ENCODE assay signal across 7 cellular contexts in genomic region chr18:77974329-77974728, GRCh38.
"Had no signal": no experiment of that assay in that cellular context is flagged by ENCODE, and none has a peak within 500 bp of the region (broad histone marks: within the 10 kb centered on the region; RNA-seq: fewer than 3 reads in every experiment).

No MANE protein-coding gene starts in this region.

- FAIRE-seq: HepG2, HTR-8/SVneo had no signal

- H3K36me3 Mint-ChIP-seq: IgD-negative memory B cell had no signal

- H3K27me3 Mint-ChIP-seq: IgD-negative memory B cell had no signal

- ATAC-seq: HepG2 had no signal

- H3K27ac ChIP-seq: HL-60 had no signal

- H3K27ac Mint-ChIP-seq: IgD-negative memory B cell had no signal

- DNase-seq: IMR-90, KBM-7, KG1 had no signal
